ENCODE assay signal across 8 cellular contexts in the genomic region with DNA sequence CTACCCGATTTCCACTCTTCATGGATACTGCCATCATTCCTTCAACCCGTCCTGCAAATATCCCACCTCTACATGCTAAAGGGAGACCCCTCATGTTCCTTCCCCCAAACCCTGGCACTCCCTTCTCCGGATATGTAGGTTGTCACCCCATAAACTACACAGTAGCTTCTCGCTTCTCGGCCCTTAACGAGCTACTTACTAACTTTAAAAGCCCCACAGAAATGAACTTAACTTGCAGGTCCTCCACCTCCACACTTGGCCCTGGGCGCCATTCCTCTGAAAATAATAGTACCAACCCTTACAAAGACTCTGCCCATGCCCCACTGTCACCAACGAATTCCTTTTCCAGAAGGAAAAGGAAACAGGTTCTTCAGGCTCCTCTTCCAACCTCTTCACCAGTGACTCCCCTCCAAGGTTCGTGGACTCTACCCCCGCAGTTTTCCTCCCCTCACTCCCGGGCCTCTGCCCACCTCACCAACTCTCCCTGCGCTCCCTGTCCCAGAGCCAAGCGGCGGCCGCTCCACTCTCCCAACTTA. TPM values are rescaled to one million over a fixed set of nuclear protein-coding genes. Genes with fewer than 3 reads are reported as not detected.
DNase-seq lines count a peak whose midpoint lies in the region; ATAC-seq and TF ChIP-seq lines count a peak whose summit lies in the region.

No MANE protein-coding gene starts in this region.

- H3K27me3 ChIP-seq in BLaER1 (no peaks in the 10 kb centered on the region), Karpas-422 (ENCODE audit: low read length) (no peaks in the 10 kb centered on the region)

- peak overlapping the region; percentile 95 for H3K27ac ChIP-seq in BLaER1
- peak overlapping the region; percentile 65 for H3K27ac ChIP-seq in Karpas-422 (ENCODE audit: low read length)
- H3K27ac ChIP-seq in coronary artery, result peak overlapping the region; percentile 89 to 96

- peak; percentile 54 for DNase-seq in Karpas-422
- DNase-seq in coronary artery (ENCODE audit: low spot score), result no peak
- DNase-seq in natural killer cell, result no peak
- DNase-seq in activated gamma-delta T cell treated with Interleukin-2 at 50 U/mL for 16 hours, result no peak
- no peak for DNase-seq in anterior cingulate cortex (lab: John Stamatoyannopoulos, UW)

- no peak for ATAC-seq in natural killer cell
- no peak for ATAC-seq in GM19467 (IDR thresholded peaks at IDR 0.05; ENCODE audit: unreplicated experiment)
- no peak for ATAC-seq in HG03342 (IDR thresholded peaks at IDR 0.05; ENCODE audit: unreplicated experiment)

- peaks cover 59% of the 10 kb centered on the region for H4K20me1 ChIP-seq in BLaER1
- no peaks in the 10 kb centered on the region; the same call in 1 of the 2 replicates for H4K20me1 ChIP-seq in Karpas-422 (ENCODE audit: insufficient read depth, low read depth, low read length)

- TF ChIP-seq CTCF in coronary artery (IDR thresholded peaks at IDR 0.05), result no peak
- TF ChIP-seq CTCF in natural killer cell (IDR thresholded peaks at IDR 0.05), result no peak

- H3K4me1 ChIP-seq in BLaER1, result peaks cover 45% of the 10 kb centered on the region
- H3K4me1 ChIP-seq in Karpas-422 (ENCODE audit: low read length), result peaks cover 25% of the 10 kb centered on the region

- H2AFZ ChIP-seq in Karpas-422 (ENCODE audit: low read length), result no peak overlapping the region

- H3K4me2 ChIP-seq in BLaER1 (peak overlapping the region; percentile 96), Karpas-422 (ENCODE audit: low read depth, low read length, poor library complexity, severe bottlenecking) (peak overlapping the region; percentile 85)

- no peaks in the 10 kb centered on the region for H3K9me2 ChIP-seq in Karpas-422 (replicated peaks; ENCODE audit: insufficient read depth, low read length)

- H3K27me3 Mint-ChIP-seq in natural killer cell (ENCODE audit: low read depth in 2 of 2), result no peaks in the 10 kb centered on the region

- no peaks in the 10 kb centered on the region for H3K9me3 Mint-ChIP-seq in natural killer cell

- H3K4me3 ChIP-seq in BLaER1, result peak overlapping the region; percentile 98
- peak overlapping the region; percentile 93 for H3K4me3 ChIP-seq in Karpas-422 (ENCODE audit: low read length)
- H3K4me3 ChIP-seq in coronary artery, result peak overlapping the region; percentile 100

- H3K27ac Mint-ChIP-seq in natural killer cell, result peak overlapping the region; percentile 83 to 95

- H3K36me3 ChIP-seq in BLaER1 (peaks cover 20% of the 10 kb centered on the region), Karpas-422 (ENCODE audit: insufficient read depth, low read length) (peaks cover 9% of the 10 kb centered on the region; the same call in 1 of the 2 replicates)

- no peaks in the 10 kb centered on the region for H3K9me3 ChIP-seq in BLaER1
- H3K9me3 ChIP-seq in Karpas-422 (ENCODE audit: low read length), result no peaks in the 10 kb centered on the region

- intact Hi-C loops in natural killer cell (cut with micrococcal nuclease), result no loop called here

- H3K79me2 ChIP-seq in Karpas-422 (ENCODE audit: low read length), result peaks cover 59% of the 10 kb centered on the region

- H3K4me1 Mint-ChIP-seq in natural killer cell, result peaks cover 42 to 47% of the 10 kb centered on the region in 2 donors

- peak overlapping the region; percentile 97 for H3K9ac ChIP-seq in BLaER1
- peak overlapping the region; percentile 96 for H3K9ac ChIP-seq in Karpas-422 (ENCODE audit: low read length)

- H3K4me3 Mint-ChIP-seq in natural killer cell, result peak overlapping the region; percentile 99

- H3K36me3 Mint-ChIP-seq in natural killer cell, result no peaks in the 10 kb centered on the region

RNA-seq across cellular contexts. Expression of a gene that starts 1.2 kb away (rescaled TPM):
- 5.4 and 11.9 TPM in 2 replicates for total RNA-seq in Karpas-422 (2014; rRNA removed; shearing (Covaris generic); ENCODE audit: low replicate concordance)
- total RNA-seq in natural killer cell, result 10 to 100 TPM; 31.5 to 40.2 (median 39.9) TPM
